2 cellular contexts compared by ENCODE assay signal in the genomic region with DNA sequence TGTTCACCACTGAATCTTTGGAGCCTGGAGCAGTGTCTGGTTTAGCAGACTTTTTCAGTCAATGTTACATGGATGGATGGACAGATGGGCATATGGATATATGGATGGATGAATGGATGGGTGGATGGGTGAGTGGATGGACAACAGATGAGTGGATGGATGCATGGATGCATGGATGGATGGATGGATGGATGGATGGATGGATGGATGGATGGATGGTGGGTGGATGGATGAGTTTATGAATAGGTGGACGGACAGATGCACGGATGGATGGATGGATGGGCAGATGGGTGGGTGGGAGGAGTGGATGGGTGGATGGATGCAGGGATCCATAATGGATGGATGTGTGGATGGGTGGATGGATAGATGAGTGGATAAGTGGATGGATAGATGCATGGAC.
A peak's percentile ranks its signal among the peaks of the same experiment; 100 is the strongest.
TF ChIP-seq lines count a peak whose summit lies in the region.

No MANE protein-coding gene starts in this region.

TF ChIP-seq in GM12891, 5 proteins besides CTCF, POLR2A, EP300 and RAD21:
- no peak for TF ChIP-seq POU2F2 (IDR thresholded peaks at IDR 0.05; ENCODE audit: low read depth, low read length)
- TF ChIP-seq TAF1 (IDR thresholded peaks at IDR 0.05; ENCODE audit: low read depth, low read length): no peak
- TF ChIP-seq PAX5 (IDR thresholded peaks at IDR 0.05; ENCODE audit: insufficient read depth, low read length, severe bottlenecking): no peak
- TF ChIP-seq POLR2AphosphoS5 (IDR thresholded peaks at IDR 0.05; ENCODE audit: low read depth, low read length): no peak
- no peak for TF ChIP-seq SPI1 (IDR thresholded peaks at IDR 0.05; ENCODE audit: low read depth, low read length)
TF ChIP-seq in GM12891: peak in this region for 0.

TF ChIP-seq in K562, 482 proteins besides CTCF, POLR2A, EP300 and RAD21:
- TF ChIP-seq EHMT2 (IDR thresholded peaks at IDR 0.05) (peak; percentile 40; the same call in 1 of the 2 replicates), MYBL2 (IDR thresholded peaks at IDR 0.05; ENCODE audit: low read depth) (no peak), MYBL2 (CRISPR knock-in tag; IDR thresholded peaks at IDR 0.05; ENCODE audit: borderline replicate concordance) (no peak), CREBBP (IDR thresholded peaks at IDR 0.05; ENCODE audit: low read depth, low read length) (no peak), TAL1 (IDR thresholded peaks at IDR 0.05) (no peak), NR3C1 (CRISPR knock-in tag; IDR thresholded peaks at IDR 0.05) (no peak), HDAC1 (IDR thresholded peaks at IDR 0.05) (0 out of 4 replicates have a peak, but pooled peaks of 1 of the 2 experiments have one; percentile 12), ARNT (IDR thresholded peaks at IDR 0.05) (no peak), TAF7 (tag; IDR thresholded peaks at IDR 0.05) (no peak), POLR2AphosphoS2 (IDR thresholded peaks at IDR 0.05; ENCODE audit: low read length) (no peak), POLR3A (IDR thresholded peaks at IDR 0.05; ENCODE audit: borderline replicate concordance, extremely low read depth, insufficient read depth, insufficient read length) (no peak), ZNF764 (CRISPR knock-in tag; IDR thresholded peaks at IDR 0.05; ENCODE audit: low read depth) (no peak), ZNF316 (IDR thresholded peaks at IDR 0.05) (peak; percentile 26; the same call in 1 of the 2 replicates), KLF6 (CRISPR knock-in tag; IDR thresholded peaks at IDR 0.05; ENCODE audit: borderline replicate concordance) (no peak), OTX1 (CRISPR knock-in tag; IDR thresholded peaks at IDR 0.05) (0 out of 2 replicates have a peak, but pooled peaks have one; percentile 22), MEF2A (IDR thresholded peaks at IDR 0.05; ENCODE audit: control insufficient read depth, low read depth, low read length) (no peak)
- TF ChIP-seq, protein P1, sequence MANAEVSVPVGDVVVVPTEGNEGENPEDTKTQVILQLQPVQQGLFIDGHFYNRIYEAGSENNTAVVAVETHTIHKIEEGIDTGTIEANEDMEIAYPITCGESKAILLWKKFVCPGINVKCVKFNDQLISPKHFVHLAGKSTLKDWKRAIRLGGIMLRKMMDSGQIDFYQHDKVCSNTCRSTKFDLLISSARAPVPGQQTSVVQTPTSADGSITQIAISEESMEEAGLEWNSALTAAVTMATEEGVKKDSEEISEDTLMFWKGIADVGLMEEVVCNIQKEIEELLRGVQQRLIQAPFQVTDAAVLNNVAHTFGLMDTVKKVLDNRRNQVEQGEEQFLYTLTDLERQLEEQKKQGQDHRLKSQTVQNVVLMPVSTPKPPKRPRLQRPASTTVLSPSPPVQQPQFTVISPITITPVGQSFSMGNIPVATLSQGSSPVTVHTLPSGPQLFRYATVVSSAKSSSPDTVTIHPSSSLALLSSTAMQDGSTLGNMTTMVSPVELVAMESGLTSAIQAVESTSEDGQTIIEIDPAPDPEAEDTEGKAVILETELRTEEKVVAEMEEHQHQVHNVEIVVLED (CRISPR knock-in tag; IDR thresholded peaks at IDR 0.05): no peak
- TF ChIP-seq, protein P2, sequence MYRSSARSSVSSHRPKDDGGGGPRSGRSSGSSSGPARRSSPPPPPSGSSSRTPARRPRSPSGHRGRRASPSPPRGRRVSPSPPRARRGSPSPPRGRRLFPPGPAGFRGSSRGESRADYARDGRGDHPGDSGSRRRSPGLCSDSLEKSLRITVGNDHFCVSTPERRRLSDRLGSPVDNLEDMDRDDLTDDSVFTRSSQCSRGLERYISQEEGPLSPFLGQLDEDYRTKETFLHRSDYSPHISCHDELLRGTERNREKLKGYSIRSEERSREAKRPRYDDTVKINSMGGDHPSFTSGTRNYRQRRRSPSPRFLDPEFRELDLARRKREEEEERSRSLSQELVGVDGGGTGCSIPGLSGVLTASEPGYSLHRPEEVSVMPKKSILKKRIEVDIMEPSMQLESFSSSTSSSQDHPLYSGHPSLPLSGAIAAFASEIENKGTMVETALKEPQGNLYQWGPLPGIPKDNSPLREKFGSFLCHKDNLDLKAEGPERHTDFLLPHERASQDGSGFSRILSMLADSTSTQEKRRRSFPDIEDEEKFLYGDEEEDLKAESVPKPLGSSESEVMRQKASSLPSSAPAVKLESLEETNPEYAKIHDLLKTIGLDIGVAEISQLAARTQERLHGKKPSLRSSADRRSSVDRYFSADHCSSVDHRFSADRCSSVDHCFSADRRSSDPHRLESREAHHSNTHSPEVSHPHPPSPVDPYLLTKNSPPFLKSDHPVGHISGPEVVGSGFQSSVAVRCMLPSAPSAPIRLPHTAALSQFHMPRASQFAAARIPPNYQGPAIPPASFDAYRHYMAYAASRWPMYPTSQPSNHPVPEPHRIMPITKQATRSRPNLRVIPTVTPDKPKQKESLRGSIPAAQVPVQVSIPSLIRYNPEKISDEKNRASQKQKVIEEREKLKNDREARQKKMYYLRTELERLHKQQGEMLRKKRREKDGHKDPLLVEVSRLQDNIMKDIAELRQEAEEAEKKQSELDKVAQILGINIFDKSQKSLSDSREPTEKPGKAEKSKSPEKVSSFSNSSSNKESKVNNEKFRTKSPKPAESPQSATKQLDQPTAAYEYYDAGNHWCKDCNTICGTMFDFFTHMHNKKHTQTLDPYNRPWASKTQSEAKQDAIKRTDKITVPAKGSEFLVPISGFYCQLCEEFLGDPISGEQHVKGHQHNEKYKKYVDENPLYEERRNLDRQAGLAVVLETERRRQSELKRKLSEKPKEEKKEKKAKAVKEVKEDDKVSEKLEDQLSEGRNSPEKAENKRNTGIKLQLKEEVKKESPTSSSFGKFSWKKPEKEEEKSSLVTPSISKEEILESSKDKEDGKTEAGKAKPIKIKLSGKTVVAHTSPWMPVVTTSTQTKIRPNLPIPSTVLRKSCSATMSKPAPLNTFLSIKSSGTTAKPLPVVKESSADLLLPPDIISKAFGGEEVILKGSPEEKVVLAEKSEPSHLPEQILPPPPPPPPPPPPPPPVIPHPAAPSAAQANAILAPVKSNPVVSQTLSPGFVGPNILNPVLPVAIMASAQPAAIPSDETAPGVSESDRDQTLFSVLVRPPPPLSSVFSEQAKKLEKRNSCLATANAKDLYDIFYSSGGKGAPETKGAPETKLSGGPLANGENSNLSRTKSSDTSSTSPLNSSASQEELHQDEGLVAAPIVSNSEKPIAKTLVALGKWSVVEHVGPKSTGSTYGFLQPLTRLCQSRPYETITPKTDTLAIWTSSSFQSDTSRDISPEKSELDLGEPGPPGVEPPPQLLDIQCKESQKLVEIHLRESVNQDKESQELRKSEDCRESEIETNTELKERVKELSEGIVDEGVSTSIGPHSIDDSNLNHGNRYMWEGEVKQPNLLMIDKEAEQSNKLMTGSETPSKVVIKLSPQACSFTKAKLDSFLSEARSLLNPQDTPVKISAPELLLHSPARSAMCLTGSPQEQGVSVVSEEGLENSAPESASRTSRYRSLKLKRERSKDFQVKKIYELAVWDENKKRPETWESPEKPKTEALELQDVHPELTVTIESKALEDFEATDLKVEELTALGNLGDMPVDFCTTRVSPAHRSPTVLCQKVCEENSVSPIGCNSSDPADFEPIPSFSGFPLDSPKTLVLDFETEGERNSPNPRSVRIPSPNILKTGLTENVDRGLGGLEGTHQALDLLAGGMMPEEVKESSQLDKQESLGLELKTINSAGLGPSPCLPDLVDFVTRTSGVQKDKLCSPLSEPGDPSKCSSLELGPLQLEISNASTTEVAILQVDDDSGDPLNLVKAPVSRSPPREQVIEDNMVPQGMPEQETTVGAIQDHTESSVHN (IDR thresholded peaks at IDR 0.05; ENCODE audit: borderline replicate concordance in 1 of 2, low read depth in 1 of 2): no peak
- TF ChIP-seq, protein P3, sequence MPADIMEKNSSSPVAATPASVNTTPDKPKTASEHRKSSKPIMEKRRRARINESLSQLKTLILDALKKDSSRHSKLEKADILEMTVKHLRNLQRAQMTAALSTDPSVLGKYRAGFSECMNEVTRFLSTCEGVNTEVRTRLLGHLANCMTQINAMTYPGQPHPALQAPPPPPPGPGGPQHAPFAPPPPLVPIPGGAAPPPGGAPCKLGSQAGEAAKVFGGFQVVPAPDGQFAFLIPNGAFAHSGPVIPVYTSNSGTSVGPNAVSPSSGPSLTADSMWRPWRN (IDR thresholded peaks at IDR 0.05; ENCODE audit: low read depth): no peak
- TF ChIP-seq, protein P4, sequence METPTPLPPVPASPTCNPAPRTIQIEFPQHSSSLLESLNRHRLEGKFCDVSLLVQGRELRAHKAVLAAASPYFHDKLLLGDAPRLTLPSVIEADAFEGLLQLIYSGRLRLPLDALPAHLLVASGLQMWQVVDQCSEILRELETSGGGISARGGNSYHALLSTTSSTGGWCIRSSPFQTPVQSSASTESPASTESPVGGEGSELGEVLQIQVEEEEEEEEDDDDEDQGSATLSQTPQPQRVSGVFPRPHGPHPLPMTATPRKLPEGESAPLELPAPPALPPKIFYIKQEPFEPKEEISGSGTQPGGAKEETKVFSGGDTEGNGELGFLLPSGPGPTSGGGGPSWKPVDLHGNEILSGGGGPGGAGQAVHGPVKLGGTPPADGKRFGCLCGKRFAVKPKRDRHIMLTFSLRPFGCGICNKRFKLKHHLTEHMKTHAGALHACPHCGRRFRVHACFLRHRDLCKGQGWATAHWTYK (CRISPR knock-in tag; IDR thresholded peaks at IDR 0.05): no peak
